1 cellular context compared by ENCODE assay signal in genomic region chr2:70948350-70949003, GRCh38.
TF ChIP-seq lines count a peak whose summit lies in the region.

No MANE protein-coding gene starts in this region.

TF ChIP-seq in HepG2, 621 proteins besides CTCF, POLR2A, EP300 and RAD21 (continued from another document and continues in another):
- TF ChIP-seq ZNF800 (CRISPR knock-in tag; IDR thresholded peaks at IDR 0.05) (peak; percentile 77; the same call in 1 of the 2 replicates), ATF7 (IDR thresholded peaks at IDR 0.05) (no peak), ATF7 (CRISPR knock-in tag; IDR thresholded peaks at IDR 0.05) (0 out of 2 replicates have a peak, but pooled peaks have one; percentile 53), NR1H2 (CRISPR knock-in tag; IDR thresholded peaks at IDR 0.05; ENCODE audit: borderline replicate concordance, low read depth) (no peak), ZNF441 (CRISPR knock-in tag; IDR thresholded peaks at IDR 0.05; ENCODE audit: borderline replicate concordance) (0 out of 2 replicates have a peak, but pooled peaks have one; percentile 32), NFIC (IDR thresholded peaks at IDR 0.05; ENCODE audit: low read length) (no peak), ZNF616 (CRISPR knock-in tag; IDR thresholded peaks at IDR 0.05; ENCODE audit: low read depth) (0 out of 2 replicates have a peak, but pooled peaks have one; percentile 55), ZNF260 (CRISPR knock-in tag; IDR thresholded peaks at IDR 0.05; ENCODE audit: borderline replicate concordance, low read depth) (no peak), ZNF549 (CRISPR knock-in tag; IDR thresholded peaks at IDR 0.05) (no peak), ZBTB7B (CRISPR knock-in tag; IDR thresholded peaks at IDR 0.05) (peak; percentile 72), ATF5 (CRISPR knock-in tag; IDR thresholded peaks at IDR 0.05; ENCODE audit: low read depth) (peak; percentile 46), SAP130 (CRISPR knock-in tag; IDR thresholded peaks at IDR 0.05; ENCODE audit: low read depth) (peak; percentile 48), TAF15 (IDR thresholded peaks at IDR 0.05; ENCODE audit: low read depth, low read length, poor library complexity, severe bottlenecking) (no peak), ZNF768 (CRISPR knock-in tag; IDR thresholded peaks at IDR 0.05) (peak; percentile 66), ZNF687 (CRISPR knock-in tag; IDR thresholded peaks at IDR 0.05) (peak; percentile 80), ZSCAN12 (CRISPR knock-in tag; IDR thresholded peaks at IDR 0.05) (peak; percentile 55; the same call in 1 of the 2 replicates), PHF20 (CRISPR knock-in tag; IDR thresholded peaks at IDR 0.05) (no peak), ZNF331 (CRISPR knock-in tag; IDR thresholded peaks at IDR 0.05) (0 out of 2 replicates have a peak, but pooled peaks have one; percentile 40), GLMP (CRISPR knock-in tag; IDR thresholded peaks at IDR 0.05; ENCODE audit: borderline replicate concordance) (no peak), ZNF589 (CRISPR knock-in tag; conservative IDR thresholded peaks at IDR 0.05) (no peak), UBTF (CRISPR knock-in tag; IDR thresholded peaks at IDR 0.05) (peak; percentile 53; the same call in 1 of the 2 replicates), FOXO4 (CRISPR knock-in tag; conservative IDR thresholded peaks at IDR 0.05) (no peak), ZGPAT (CRISPR knock-in tag; IDR thresholded peaks at IDR 0.05) (no peak), HOXA3 (CRISPR knock-in tag; IDR thresholded peaks at IDR 0.05) (peak; percentile 55; the same call in 1 of the 2 replicates), TFDP2 (CRISPR knock-in tag; IDR thresholded peaks at IDR 0.05) (0 out of 2 replicates have a peak, but pooled peaks have one; percentile 14), TBX2 (CRISPR knock-in tag; IDR thresholded peaks at IDR 0.05; ENCODE audit: borderline replicate concordance) (peak; percentile 38; the same call in 1 of the 2 replicates), ZNF883 (CRISPR knock-in tag; IDR thresholded peaks at IDR 0.05; ENCODE audit: not compliant biosample characterization) (peak; percentile 61), XBP1 (CRISPR knock-in tag; IDR thresholded peaks at IDR 0.05) (0 out of 2 replicates have a peak, but pooled peaks have one; percentile 39), ZNF414 (CRISPR knock-in tag; IDR thresholded peaks at IDR 0.05) (peak; percentile 76; the same call in 1 of the 2 replicates), TMF1 (CRISPR knock-in tag; IDR thresholded peaks at IDR 0.05; ENCODE audit: low read depth) (no peak), HIVEP1 (CRISPR knock-in tag; IDR thresholded peaks at IDR 0.05) (peak; percentile 48; the same call in 1 of the 2 replicates), KDM5A (IDR thresholded peaks at IDR 0.05; ENCODE audit: borderline replicate concordance, low read length) (no peak), AFF4 (CRISPR knock-in tag; IDR thresholded peaks at IDR 0.05) (no peak), PREB (CRISPR knock-in tag; IDR thresholded peaks at IDR 0.05) (0 out of 2 replicates have a peak, but pooled peaks have one; percentile 77), CHD2 (IDR thresholded peaks at IDR 0.05; ENCODE audit: low read depth, low read length) (no peak), ZNF740 (CRISPR knock-in tag; IDR thresholded peaks at IDR 0.05) (peak; percentile 64; the same call in 1 of the 2 replicates)
